ENCODE assay signal across 19 cellular contexts in genomic region chr21:28971171-28971570, GRCh38. TPM values are rescaled to one million over a fixed set of nuclear protein-coding genes. Genes with fewer than 3 reads are reported as not detected.
DNase-seq lines count a peak whose midpoint lies in the region; ATAC-seq and TF ChIP-seq lines count a peak whose summit lies in the region.
"Had no signal": no experiment of that assay in that cellular context is flagged by ENCODE, and none has a peak within 500 bp of the region (broad histone marks: within the 10 kb centered on the region; RNA-seq: fewer than 3 reads in every experiment).

No MANE protein-coding gene starts in this region.

- no CpG with 5 or more reads among the region's 2 CpGs for WGBS in trophoblast cell (ENCODE audit: extremely low coverage, insufficient coverage, insufficient read length)

- H3K36me3 Mint-ChIP-seq in nephron progenitor cell (ENCODE audit: low read depth), result peaks cover 79% of the 10 kb centered on the region
- peaks cover 24% of the 10 kb centered on the region for H3K36me3 Mint-ChIP-seq in chondrocyte (ENCODE audit: low read depth)

- no peaks in the 10 kb centered on the region for H3K79me1 ChIP-seq in trophoblast cell (ENCODE audit: low read length)

- H3K9me3 Mint-ChIP-seq in nephron progenitor cell (peaks cover 8% of the 10 kb centered on the region), chondrocyte (ENCODE audit: low read depth) (peaks cover 5% of the 10 kb centered on the region)
- H3K9me3 Mint-ChIP-seq: activated B cell treated with CpG ODN at 0.5 μM for 24 hours; activated naive CD4-positive, alpha-beta T cell treated with anti-CD3 and anti-CD28 coated beads, Interleukin-2, amount 50 U/mL, for 72 hours; dendritic cell treated with granulocyte-macrophage colony-stimulating factor and Interleukin-4, amounts not matched to agents 40 ng/mL and 50 ng/mL, for 4 days had no signal

- no peak overlapping the region for H3K27ac ChIP-seq in trophoblast cell (ENCODE audit: low read depth, low read length)
- H3K27ac ChIP-seq: gastroesophageal sphincter, left ventricle myocardium inferior had no signal

- no peak overlapping the region for H3K4me3 ChIP-seq in trophoblast cell (ENCODE audit: low read depth, low read length)
- H3K4me3 ChIP-seq: gastroesophageal sphincter, left ventricle myocardium inferior had no signal

- no peak overlapping the region for H3K9ac ChIP-seq in trophoblast cell (ENCODE audit: low read length)

- no peak overlapping the region for H3K4ac ChIP-seq in trophoblast cell (ENCODE audit: low read depth, low read length)

- H3K4me2 ChIP-seq in trophoblast cell (ENCODE audit: low read length), result no peak overlapping the region

- H3K4me3 Mint-ChIP-seq in nephron progenitor cell (no peak overlapping the region), chondrocyte (ENCODE audit: unreplicated experiment) (no peak overlapping the region)
- H3K4me3 Mint-ChIP-seq: activated B cell treated with CpG ODN at 0.5 μM for 24 hours; dendritic cell treated with granulocyte-macrophage colony-stimulating factor and Interleukin-4, amounts not matched to agents 40 ng/mL and 50 ng/mL, for 4 days; T-helper 17 cell had no signal

- H3K4me1 Mint-ChIP-seq in nephron progenitor cell, result no peaks in the 10 kb centered on the region
- no peaks in the 10 kb centered on the region for H3K4me1 Mint-ChIP-seq in chondrocyte (ENCODE audit: low read depth)
- H3K4me1 Mint-ChIP-seq: activated B cell treated with CpG ODN at 0.5 μM for 24 hours had no signal

- no peaks in the 10 kb centered on the region for H3K27me3 ChIP-seq in trophoblast cell (ENCODE audit: insufficient read depth, low read length)
- H3K27me3 ChIP-seq: gastroesophageal sphincter had no signal

- no peak for ATAC-seq in GM21447 (IDR thresholded peaks at IDR 0.05; ENCODE audit: unreplicated experiment)
- ATAC-seq: activated naive CD4-positive, alpha-beta T cell treated with anti-CD3 and anti-CD28 coated beads, Interleukin-2, amount 50 U/mL, for 72 hours; gastroesophageal sphincter; PC-3; T-helper 17 cell had no signal

- TF ChIP-seq CTCF in nephron progenitor cell (IDR thresholded peaks at IDR 0.05) (no peak), chondrocyte (IDR thresholded peaks at IDR 0.05) (no peak)

- no peak overlapping the region for H2BK120ac ChIP-seq in trophoblast cell (ENCODE audit: insufficient read depth, low read length, poor library complexity)

- H3K23ac ChIP-seq in trophoblast cell (ENCODE audit: low read length), result no peak overlapping the region

- no peak overlapping the region for H2BK12ac ChIP-seq in trophoblast cell (ENCODE audit: low read length)

- H3K27me3 Mint-ChIP-seq in nephron progenitor cell (ENCODE audit: low read depth, poor library complexity) (peaks cover under 1% of the 10 kb centered on the region), chondrocyte (ENCODE audit: low read depth) (no peaks in the 10 kb centered on the region)
- H3K27me3 Mint-ChIP-seq: activated B cell treated with CpG ODN at 0.5 μM for 24 hours; dendritic cell treated with granulocyte-macrophage colony-stimulating factor and Interleukin-4, amounts not matched to agents 40 ng/mL and 50 ng/mL, for 4 days; T-helper 17 cell had no signal

- no peak overlapping the region for H2AK5ac ChIP-seq in trophoblast cell (ENCODE audit: low read length)

- H3K27ac Mint-ChIP-seq in nephron progenitor cell, result peak overlapping the region; percentile 36
- H3K27ac Mint-ChIP-seq in chondrocyte (ENCODE audit: unreplicated experiment), result no peak overlapping the region
- H3K27ac Mint-ChIP-seq: activated B cell treated with CpG ODN at 0.5 μM for 24 hours; activated naive CD4-positive, alpha-beta T cell treated with anti-CD3 and anti-CD28 coated beads, Interleukin-2, amount 50 U/mL, for 72 hours; dendritic cell treated with granulocyte-macrophage colony-stimulating factor and Interleukin-4, amounts not matched to agents 40 ng/mL and 50 ng/mL, for 4 days; T-helper 17 cell had no signal

- H3K14ac ChIP-seq in trophoblast cell (ENCODE audit: low read length), result no peak overlapping the region

- H3K4me1 ChIP-seq in trophoblast cell (ENCODE audit: control insufficient read depth in 1 of 2, insufficient read depth in 2 of 2, low read length in 2 of 2), result no peaks in the 10 kb centered on the region
- H3K4me1 ChIP-seq: gastroesophageal sphincter had no signal

- peaks cover 11 to 15% of the 10 kb centered on the region in 2 experiments for H3K36me3 ChIP-seq in trophoblast cell (ENCODE audit: control insufficient read depth in 1 of 2, insufficient read depth in 2 of 2, low read length in 2 of 2)

- H2BK5ac ChIP-seq in trophoblast cell (ENCODE audit: low read depth, low read length, poor library complexity), result no peak overlapping the region

- no peaks in the 10 kb centered on the region for H3K9me3 ChIP-seq in trophoblast cell (ENCODE audit: insufficient read depth, low read depth, low read length)
- H3K9me3 ChIP-seq: gastroesophageal sphincter, left ventricle myocardium inferior had no signal

- H4K12ac ChIP-seq in trophoblast cell (ENCODE audit: low read depth, low read length), result no peak overlapping the region

- peak; percentile 32 for DNase-seq in Ammon's horn (ENCODE audit: low spot score)
- peak; percentile 36 for DNase-seq in MV-4-11 (lab: John Stamatoyannopoulos, UW)
- peak; percentile 66 for DNase-seq in fibroblast of gingiva (ENCODE audit: low read depth)
- no peak for DNase-seq in nephron progenitor cell
- no peak for DNase-seq in chondrocyte (ENCODE audit: low spot score)
- DNase-seq in cerebellum (ENCODE audit: low spot score), result no peak
- no peak for DNase-seq in trophoblast cell
- DNase-seq: activated B cell treated with CpG ODN at 0.5 μM for 24 hours; activated T-cell treated with anti-CD3 and anti-CD28 coated beads, Interleukin-2, amount 50 U/mL, for 48 hours; left ventricle myocardium inferior; NCI-H1417; NCI-H69; PC-3; T-helper 17 cell had no signal

- no peak overlapping the region for H2AFZ ChIP-seq in trophoblast cell (ENCODE audit: insufficient read depth, low read length, poor library complexity)

- H3K79me2 ChIP-seq in trophoblast cell (ENCODE audit: control insufficient read depth, insufficient read depth, low read length, poor library complexity), result no peaks in the 10 kb centered on the region

- H4K8ac ChIP-seq in trophoblast cell (ENCODE audit: low read depth, low read length), result no peak overlapping the region

- no peak overlapping the region for H4K91ac ChIP-seq in trophoblast cell (ENCODE audit: low read depth, low read length)

- no peak overlapping the region for H3K18ac ChIP-seq in trophoblast cell (ENCODE audit: low read length)

RNA-seq across cellular contexts. Expression of gene LTN1, which starts 21.5 kb away (rescaled TPM):
- total RNA-seq in chondrocyte (19.8 to 26.1 TPM (median 22.0 TPM) in 3 replicates), cerebellum (46.5 TPM)
- polyA plus RNA-seq in trophoblast cell (2013), result 16.1 and 16.2 TPM in 2 replicates

RNA-seq across cellular contexts. Expression of gene RWDD2B, which starts 48.0 kb away (rescaled TPM):
- total RNA-seq in chondrocyte (8.8 to 11.0 TPM (median 10.7 TPM) in 3 replicates), cerebellum (8.0 TPM)
- polyA plus RNA-seq in trophoblast cell (2013), result 3.3 and 3.6 TPM in 2 replicates
- total RNA-seq: H1 had no signal

RNA-seq across cellular contexts. Expression of gene USP16, which starts 53.3 kb away (rescaled TPM):
- total RNA-seq in chondrocyte, result 20.9 to 27.0 TPM (median 22.5 TPM) in 3 replicates
- 27.5 TPM for total RNA-seq in cerebellum
- polyA plus RNA-seq in trophoblast cell (2013), result 29.0 and 31.2 TPM in 2 replicates

Comparison
In these comparisons a context has a peak if more than half of its experiments do, and no peak if none do; other contexts are left out.
1. DNase-seq: peak in Ammon's horn (single experiment), MV-4-11 (single experiment) and fibroblast of gingiva (single experiment); none in nephron progenitor cell (single experiment), chondrocyte (single experiment), cerebellum (single experiment) and trophoblast cell (0 of 2).